Comparison of ENCODE assay signal across 20 cellular contexts in genomic region chr18:40452599-40452998, GRCh38.
DNase-seq lines count a peak whose midpoint lies in the region; ATAC-seq, FAIRE-seq and TF ChIP-seq lines count a peak whose summit lies in the region.
"Had no signal": no experiment of that assay in that cellular context is flagged by ENCODE, and none has a peak within 500 bp of the region (broad histone marks: within the 10 kb centered on the region; RNA-seq: fewer than 3 reads in every experiment).

No MANE protein-coding gene starts in this region.

- WGBS in mesenchymal stem cell = 94% methylated on average over 2 of the region's 2 CpGs
- WGBS in pancreas, 2 donors = 75 to 85% methylated on average over 2 of the region's 2 CpGs

- intact Hi-C loops in pancreas (cut with DNase I) = no loop called here

- no peak for TF ChIP-seq CTCF in pancreas (IDR thresholded peaks at IDR 0.05)

- no peak overlapping the region for H2BK15ac ChIP-seq in mesenchymal stem cell (ENCODE audit: low read depth, poor library complexity, severe bottlenecking)

- no peak overlapping the region for H2AFZ ChIP-seq in mesenchymal stem cell (ENCODE audit: low read depth, low read length)
- H2AFZ ChIP-seq: GM23338 had no signal

- H4K91ac ChIP-seq in mesenchymal stem cell (ENCODE audit: low read length) = no peak overlapping the region

- H3K27ac ChIP-seq in mesenchymal stem cell (ENCODE audit: low read length, poor library complexity, severe bottlenecking) (peak overlapping the region; percentile 30), pancreas (no peak overlapping the region)
- H3K27ac ChIP-seq: 22Rv1, BLaER1, C4-2B had no signal

- H3K14ac ChIP-seq in mesenchymal stem cell (ENCODE audit: low read length in 2 of 2) = no peak overlapping the region

- H3K27me3 ChIP-seq in mesenchymal stem cell (ENCODE audit: control insufficient read depth in 1 of 2, insufficient read depth in 1 of 2, low read length in 2 of 2) (no peaks in the 10 kb centered on the region), pancreas (no peaks in the 10 kb centered on the region)
- H3K27me3 ChIP-seq: BLaER1 had no signal

- no peak for ATAC-seq in GM21390 (IDR thresholded peaks at IDR 0.05; ENCODE audit: unreplicated experiment)
- ATAC-seq in pancreas = no peak
- ATAC-seq: CD8-positive, alpha-beta T cell; GM23338; HCT116 had no signal

- H3K4me2 ChIP-seq in mesenchymal stem cell (ENCODE audit: low read length, poor library complexity, severe bottlenecking) = no peak overlapping the region
- H3K4me2 ChIP-seq: BLaER1, GM23338 had no signal

- H4K8ac ChIP-seq in mesenchymal stem cell (ENCODE audit: low read length) = no peak overlapping the region

- H2AK5ac ChIP-seq in mesenchymal stem cell (ENCODE audit: low read length, severe bottlenecking) = no peak overlapping the region

- no peak for FAIRE-seq in pancreas (lab: Jason Lieb, UNC)
- FAIRE-seq: A204.1, G401.6, GM12892 had no signal

- H3K79me1 ChIP-seq in mesenchymal stem cell (replicated peaks; ENCODE audit: low read length, poor library complexity, severe bottlenecking) = no peaks in the 10 kb centered on the region

- DNase-seq in M059J (ENCODE audit: low read depth) (peak; percentile 49), glomerular visceral epithelial cell (ENCODE audit: extremely low spot score) (peak; percentile 56), mesenchymal stem cell (no peak), pancreas (no peak), SHP77 (lab: John Stamatoyannopoulos, UW) (no peak)
- DNase-seq: Caco-2; CD4-positive, CD25-positive, alpha-beta regulatory T cell; CD8-positive, alpha-beta T cell; DMS153; DND-41; H9 had no signal

- no peak overlapping the region for H3K9ac ChIP-seq in mesenchymal stem cell (ENCODE audit: low read length)
- H3K9ac ChIP-seq: BLaER1 had no signal

- no peak overlapping the region for H2BK120ac ChIP-seq in mesenchymal stem cell (ENCODE audit: low read depth, low read length)

- no peak overlapping the region for H3K4me3 ChIP-seq in mesenchymal stem cell (ENCODE audit: insufficient read depth in 1 of 2, low read depth in 1 of 2, low read length in 2 of 2)
- no peak overlapping the region for H3K4me3 ChIP-seq in pancreas
- H3K4me3 ChIP-seq: BLaER1, GM23338 had no signal

- no peak overlapping the region for H3K4ac ChIP-seq in mesenchymal stem cell (ENCODE audit: low read depth in 1 of 2, low read length in 2 of 2)

- H3K18ac ChIP-seq in mesenchymal stem cell (ENCODE audit: low read depth in 1 of 2, low read length in 2 of 2) = no peak overlapping the region

- H2BK5ac ChIP-seq in mesenchymal stem cell (ENCODE audit: low read depth, low read length, poor library complexity, severe bottlenecking) = no peak overlapping the region

- H3K23ac ChIP-seq in mesenchymal stem cell (ENCODE audit: low read length in 2 of 2) = no peak overlapping the region

- H3K36me3 ChIP-seq in mesenchymal stem cell (ENCODE audit: control insufficient read depth in 1 of 2, insufficient read depth in 2 of 2, low read depth in 1 of 2, low read length in 2 of 2) (no peaks in the 10 kb centered on the region), pancreas (no peaks in the 10 kb centered on the region)
- H3K36me3 ChIP-seq: BLaER1 had no signal

- H2BK12ac ChIP-seq in mesenchymal stem cell (ENCODE audit: low read length in 2 of 2) = no peak overlapping the region

- H3K4me1 ChIP-seq in mesenchymal stem cell (ENCODE audit: control insufficient read depth, insufficient read depth, low read depth, low read length) (no peaks in the 10 kb centered on the region), pancreas (no peaks in the 10 kb centered on the region)
- H3K4me1 ChIP-seq: BLaER1, Caco-2 had no signal

- H3K9me3 ChIP-seq in mesenchymal stem cell (ENCODE audit: control insufficient read depth, low read length) = no peaks in the 10 kb centered on the region
- no peaks in the 10 kb centered on the region for H3K9me3 ChIP-seq in pancreas
- H3K9me3 ChIP-seq: BLaER1, Caco-2 had no signal

Comparison
In these comparisons a context has a peak if more than half of its experiments do, and no peak if none do; other contexts are left out.
1. DNase-seq: peak in M059J (single experiment) and glomerular visceral epithelial cell (single experiment); none in mesenchymal stem cell (single experiment), pancreas (0 of 6) and SHP77 (0 of 2).